In the genomic region with DNA sequence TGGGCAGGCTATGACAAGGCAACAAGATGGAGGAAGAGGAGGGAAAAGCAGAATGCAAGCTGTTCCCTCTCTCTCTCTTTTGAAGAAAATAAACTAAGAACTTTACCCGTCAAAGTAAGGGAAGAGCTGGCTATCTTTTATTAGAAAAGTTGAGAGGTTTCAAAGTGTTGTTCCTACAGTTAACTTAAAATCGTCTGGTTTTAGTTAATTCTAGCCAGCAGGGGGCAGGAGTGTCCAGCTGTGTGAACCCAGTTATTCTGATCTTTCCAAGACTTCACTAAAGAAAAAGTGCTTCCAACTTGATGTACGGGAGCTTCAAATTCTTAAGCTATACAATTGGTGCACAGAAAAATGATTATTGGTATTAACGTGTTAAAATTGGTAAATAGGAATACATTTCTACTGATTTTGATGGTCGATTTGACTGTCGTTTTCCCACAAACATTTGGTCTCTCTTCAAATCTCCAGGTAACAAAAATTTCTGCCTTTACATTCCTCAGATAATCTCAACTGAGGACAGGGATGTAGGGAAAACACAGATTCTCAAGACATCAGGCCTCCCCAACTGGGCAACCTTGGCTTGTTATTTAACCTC, we compare ENCODE assay signal across 8 cellular contexts. TPM values are rescaled to one million over a fixed set of nuclear protein-coding genes. Genes with fewer than 3 reads are reported as not detected.
DNase-seq lines count a peak whose midpoint lies in the region; ATAC-seq and TF ChIP-seq lines count a peak whose summit lies in the region.

No MANE protein-coding gene starts in this region.

- peaks cover 8% of the 10 kb centered on the region for H3K4me1 Mint-ChIP-seq in brain

- no peak overlapping the region for H3K27ac Mint-ChIP-seq in brain

- DNase-seq in NCI-H187 (lab: John Stamatoyannopoulos, UW), result peak; percentile 6 to 36
- no peak for DNase-seq in NCI-H187 treated with DMSO at 0.1 percent for 48 hours (lab: John Stamatoyannopoulos, UW)
- DNase-seq in HT1080 (ENCODE audit: low read depth), result peak; percentile 22
- DNase-seq in SK-N-DZ (ENCODE audit: low spot score), result peak; percentile 47
- DNase-seq in islet precursor cell, result peak; percentile 60
- peak; percentile 44 to 62 for DNase-seq in stimulated activated CD4-positive, alpha-beta T cell treated with anti-CD3 and anti-CD28 coated beads, Interleukin-2, amount 100 ng/mL, for 24 hours

- H3K4me3 Mint-ChIP-seq in brain, result peak overlapping the region in 1 of 5 experiments; percentile 5

- peaks cover 23% of the 10 kb centered on the region for H3K27me3 Mint-ChIP-seq in brain

- H3K9me3 Mint-ChIP-seq in brain, result peaks cover 20 to 29% (median 25%) of the 10 kb centered on the region in 5 experiments

- TF ChIP-seq CTCF in brain (conservative IDR thresholded peaks at IDR 0.05), result peak; percentile 69 to 76

- H3K36me3 Mint-ChIP-seq in brain, result no peaks in the 10 kb centered on the region

- no peak for ATAC-seq in HG03439 (IDR thresholded peaks at IDR 0.05; ENCODE audit: unreplicated experiment)

RNA-seq across cellular contexts. Expression of a gene that starts 28.4 kb away (rescaled TPM):
- 9.5 and 10.5 TPM in 2 replicates for total RNA-seq in HT1080 (2014; rRNA removed; shearing (Covaris generic))
- 7.3 and 11.5 TPM in 2 replicates for polyA plus RNA-seq in HT1080 (2015; cell fraction: cytosol; rRNA removed)
- polyA plus RNA-seq in HT1080 (2015; cell fraction: nucleus; rRNA removed), result 74.5 and 80.8 TPM in 2 replicates
- polyA plus RNA-seq in SK-N-DZ (2014; cell fraction: cytosol; rRNA removed), result 5.8 and 8.9 TPM in 2 replicates
- polyA plus RNA-seq in SK-N-DZ (2014; cell fraction: nucleus; rRNA removed), result 36.7 and 40.4 TPM in 2 replicates
- 6.3 TPM for polyA plus RNA-seq in brain (ENCODE audit: insufficient read depth, low read depth, low replicate concordance)
